ENCODE assay signal across 8 cellular contexts in the genomic region with DNA sequence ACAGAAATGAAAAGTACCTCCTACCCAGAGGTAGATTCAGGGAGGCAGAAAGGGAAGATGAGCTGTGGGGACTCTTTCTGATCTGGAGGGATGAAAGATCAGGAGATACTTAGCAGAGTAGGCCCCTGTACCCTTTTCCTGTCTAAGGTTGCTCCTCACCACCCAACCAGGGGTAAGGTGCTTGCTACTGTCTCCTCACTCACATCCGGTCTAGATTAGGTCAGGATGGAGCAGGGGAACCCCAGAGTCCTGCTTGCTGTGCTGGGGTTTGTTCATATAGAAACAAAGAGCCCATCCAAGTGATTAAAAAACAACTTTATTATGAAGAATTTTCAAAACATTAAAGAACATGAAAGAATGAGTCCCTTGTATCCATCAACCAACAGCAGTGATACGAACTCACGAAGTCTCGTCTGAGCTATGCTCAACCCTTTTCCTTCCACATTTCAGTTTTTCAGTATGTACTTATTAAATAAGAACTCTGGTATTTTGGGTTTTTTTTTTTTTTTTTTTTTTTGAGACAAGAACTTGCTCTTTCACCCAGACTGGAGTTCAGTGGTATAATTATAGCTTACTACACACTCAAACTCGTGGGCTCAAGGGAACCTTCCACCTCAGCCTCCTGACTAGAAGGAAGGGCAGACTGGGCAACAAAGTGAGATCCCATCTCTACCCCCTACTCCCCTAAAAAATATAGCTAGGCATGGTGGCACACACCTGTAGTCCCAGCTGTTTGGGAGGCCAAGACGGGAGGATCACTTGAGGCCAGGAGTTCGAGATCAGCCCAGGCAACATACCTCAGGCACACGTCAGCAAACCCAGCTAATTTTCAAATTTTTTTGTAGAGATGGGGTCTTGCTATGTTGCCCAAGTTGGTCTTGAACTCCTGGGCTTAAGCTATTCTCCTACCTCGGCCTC. TPM values are rescaled to one million over a fixed set of nuclear protein-coding genes. Genes with fewer than 3 reads are reported as not detected.
DNase-seq lines count a peak whose midpoint lies in the region; ATAC-seq, FAIRE-seq and TF ChIP-seq lines count a peak whose summit lies in the region.

No MANE protein-coding gene starts in this region.

- H3K4me3 Mint-ChIP-seq in activated CD4-positive, alpha-beta T cell treated with anti-CD3 and anti-CD28 coated beads for 36 hours, result peak overlapping the region; percentile 94

- intact Hi-C loops in activated CD4-positive, alpha-beta T cell treated with anti-CD3 and anti-CD28 coated beads for 36 hours (cut with DNase I, micrococcal nuclease), result loop anchor here (1.0 to 2.0 kb wide), 2 partner anchors 41 to 459 kb away; a partner anchor contains a TSS
- intact Hi-C loops in upper lobe of right lung (cut with DNase I), result no loop called here
- intact Hi-C loops in heart right ventricle (cut with DNase I), result no loop called here
- intact Hi-C loops in right cardiac atrium (cut with DNase I), result no loop called here

- POLR2A ChIA-PET in activated CD4-positive, alpha-beta T cell treated with anti-CD3 and anti-CD28 coated beads for 36 hours (lab: Charles Lee), result interaction anchor here (0.6 to 2.5 kb wide), 8 partner anchors 16 to 239 kb away, joined by 3 to 8 read pairs (median 6); a partner anchor contains a TSS

- FAIRE-seq in GM12892 (lab: Jason Lieb, UNC), result peak; percentile 70

- DNase-seq in GM12892 (ENCODE audit: insufficient read length) (peak; percentile 47), fibroblast of the aortic adventitia (ENCODE audit: low read depth) (no peak), upper lobe of right lung (no peak), heart right ventricle (no peak), NCI-H226 (no peak), right cardiac atrium (no peak)
- peak; percentile 86 for DNase-seq in activated CD4-positive, alpha-beta T cell treated with anti-CD3 and anti-CD28 coated beads for 36 hours

- H3K27me3 Mint-ChIP-seq in activated CD4-positive, alpha-beta T cell treated with anti-CD3 and anti-CD28 coated beads for 36 hours, result no peaks in the 10 kb centered on the region

- H3K27ac ChIP-seq in upper lobe of right lung (peak overlapping the region; percentile 26), heart right ventricle (peak overlapping the region in 1 of 10 donors; percentile 90), right cardiac atrium (ENCODE audit: low read length) (no peak overlapping the region)

- H3K36me3 Mint-ChIP-seq in activated CD4-positive, alpha-beta T cell treated with anti-CD3 and anti-CD28 coated beads for 36 hours (ENCODE audit: low read depth), result peaks cover 41% of the 10 kb centered on the region

- H3K4me1 Mint-ChIP-seq in activated CD4-positive, alpha-beta T cell treated with anti-CD3 and anti-CD28 coated beads for 36 hours, result peaks cover 50% of the 10 kb centered on the region

- H3K27ac Mint-ChIP-seq in activated CD4-positive, alpha-beta T cell treated with anti-CD3 and anti-CD28 coated beads for 36 hours, result peak overlapping the region; percentile 98

- H3K36me3 ChIP-seq in upper lobe of right lung, result no peaks in the 10 kb centered on the region
- H3K36me3 ChIP-seq in heart right ventricle, result peaks cover 0 to 17% (median 0%) of the 10 kb centered on the region in 9 donors

- H3K9me3 ChIP-seq in upper lobe of right lung (no peaks in the 10 kb centered on the region), heart right ventricle (no peaks in the 10 kb centered on the region), right cardiac atrium (ENCODE audit: control insufficient read depth, low read length) (no peaks in the 10 kb centered on the region)

- TF ChIP-seq CTCF in fibroblast of the aortic adventitia (IDR thresholded peaks at IDR 0.05; ENCODE audit: insufficient read depth, low read length) (no peak), upper lobe of right lung (IDR thresholded peaks at IDR 0.05) (no peak), heart right ventricle (IDR thresholded peaks at IDR 0.05) (no peak)

- 87 to 90% methylated on average over 9 of the region's 9 CpGs for WGBS in heart right ventricle, 2 donors
- whole genome bisulfite sequencing in right cardiac atrium, result 84% methylated on average over 9 of the region's 9 CpGs

- TF ChIP-seq POLR2A in GM12892 (IDR thresholded peaks at IDR 0.05; ENCODE audit: low read depth, low read length), result peak; percentile 62; the same call in 1 of the 2 replicates

- H3K4me1 ChIP-seq in upper lobe of right lung (peaks cover 42% of the 10 kb centered on the region), heart right ventricle (peaks cover 0 to 42% (median 23%) of the 10 kb centered on the region in 9 donors), right cardiac atrium (ENCODE audit: control insufficient read depth, insufficient read depth, low read length) (no peaks in the 10 kb centered on the region)

- H3K9me3 Mint-ChIP-seq in activated CD4-positive, alpha-beta T cell treated with anti-CD3 and anti-CD28 coated beads for 36 hours (ENCODE audit: low read depth), result no peaks in the 10 kb centered on the region

- ATAC-seq in HG02870 (IDR thresholded peaks at IDR 0.05; ENCODE audit: unreplicated experiment), result peak; percentile 37
- ATAC-seq in activated CD4-positive, alpha-beta T cell treated with anti-CD3 and anti-CD28 coated beads for 36 hours, result peak; percentile 80
- ATAC-seq in upper lobe of right lung, result no peak
- ATAC-seq in heart right ventricle, result no peak
- no peak for ATAC-seq in right cardiac atrium

- CTCF ChIA-PET in activated CD4-positive, alpha-beta T cell treated with anti-CD3 and anti-CD28 coated beads for 36 hours (lab: Charles Lee), result interaction anchor here (0.6 to 2.3 kb wide), 11 partner anchors 8 to 379 kb away, joined by 3 to 8 read pairs (median 3); no protein-coding TSS in a partner anchor

- H3K27me3 ChIP-seq in upper lobe of right lung (no peaks in the 10 kb centered on the region), heart right ventricle (no peaks in the 10 kb centered on the region), right cardiac atrium (ENCODE audit: control insufficient read depth, insufficient read depth) (no peaks in the 10 kb centered on the region)

- H3K4me3 ChIP-seq in fibroblast of the aortic adventitia (ENCODE audit: low read depth, low read length), result peak overlapping the region; percentile 94
- H3K4me3 ChIP-seq in upper lobe of right lung, result peak overlapping the region; percentile 90
- H3K4me3 ChIP-seq in heart right ventricle, result no peak overlapping the region
- no peak overlapping the region for H3K4me3 ChIP-seq in right cardiac atrium (ENCODE audit: low read length)

RNA-seq across cellular contexts. Expression of a gene that starts 3.1 kb away (rescaled TPM):
- 16.0 TPM for polyA plus RNA-seq in GM12892 (2012; ENCODE audit: missing spikeins)
- total RNA-seq in activated CD4-positive, alpha-beta T cell treated with anti-CD3 and anti-CD28 coated beads for 36 hours, result 10 to 100 TPM; 46.5 to 50.1 TPM
- total RNA-seq in fibroblast of the aortic adventitia (ENCODE audit: low replicate concordance), result 24.3 and 24.6 TPM in 2 replicates
- 45.5 TPM for total RNA-seq in upper lobe of right lung
- 10 to 100 TPM in 2 of 10 donors, 1 to 10 TPM in 8; 4.8 to 11.4 (median 6.7) TPM for total RNA-seq in heart right ventricle
- 10 to 100 TPM in 1 of 2 donors, 1 to 10 TPM in 1; 6.0 to 11.0 TPM for polyA plus RNA-seq in heart right ventricle
- total RNA-seq in right cardiac atrium, result 10 to 100 TPM in 1 of 4 donors, 1 to 10 TPM in 3; 6.4 to 10.1 (median 9.2) TPM
- 6.0 TPM for polyA plus RNA-seq in right cardiac atrium

RNA-seq across cellular contexts. Expression of a gene that starts 28.5 kb away (rescaled TPM):
- polyA plus RNA-seq in GM12892 (2012; ENCODE audit: missing spikeins), result 20.6 TPM
- 10 to 100 TPM; 40.5 to 42.0 TPM for total RNA-seq in activated CD4-positive, alpha-beta T cell treated with anti-CD3 and anti-CD28 coated beads for 36 hours
- total RNA-seq in fibroblast of the aortic adventitia (ENCODE audit: low replicate concordance) (73.8 and 265 TPM in 2 replicates), upper lobe of right lung (104 TPM), heart right ventricle (10 to 100 TPM; 47.8 to 88.4 (median 54.0) TPM), right cardiac atrium (100 to 1,000 TPM in 1 of 4 donors, 10 to 100 TPM in 3; 63.9 to 103 (median 75.2) TPM)
- polyA plus RNA-seq in heart right ventricle (10 to 100 TPM; 13.2 to 53.4 TPM), right cardiac atrium (27.1 TPM)

Comparison
In these comparisons a context has a peak if more than half of its experiments do, and no peak if none do; other contexts are left out.
1. DNase-seq: peak in GM12892 (single experiment) and activated CD4-positive, alpha-beta T cell treated with anti-CD3 and anti-CD28 coated beads for 36 hours (single experiment); none in fibroblast of the aortic adventitia (single experiment), upper lobe of right lung (single experiment), heart right ventricle (0 of 2), NCI-H226 (single experiment) and right cardiac atrium (0 of 3).
2. ATAC-seq: peak in HG02870 (single experiment) and activated CD4-positive, alpha-beta T cell treated with anti-CD3 and anti-CD28 coated beads for 36 hours (single experiment); none in upper lobe of right lung (single experiment), heart right ventricle (0 of 8) and right cardiac atrium (0 of 2).
3. H3K4me3 ChIP-seq: peak in fibroblast of the aortic adventitia (single experiment) and upper lobe of right lung (single experiment); none in heart right ventricle (0 of 10) and right cardiac atrium (single experiment).
4. intact Hi-C loops: an anchor here in activated CD4-positive, alpha-beta T cell treated with anti-CD3 and anti-CD28 coated beads for 36 hours (1.0 to 2.0 kb wide); none called in upper lobe of right lung, heart right ventricle and right cardiac atrium.